1 cellular context compared by ENCODE assay signal in the genomic region with DNA sequence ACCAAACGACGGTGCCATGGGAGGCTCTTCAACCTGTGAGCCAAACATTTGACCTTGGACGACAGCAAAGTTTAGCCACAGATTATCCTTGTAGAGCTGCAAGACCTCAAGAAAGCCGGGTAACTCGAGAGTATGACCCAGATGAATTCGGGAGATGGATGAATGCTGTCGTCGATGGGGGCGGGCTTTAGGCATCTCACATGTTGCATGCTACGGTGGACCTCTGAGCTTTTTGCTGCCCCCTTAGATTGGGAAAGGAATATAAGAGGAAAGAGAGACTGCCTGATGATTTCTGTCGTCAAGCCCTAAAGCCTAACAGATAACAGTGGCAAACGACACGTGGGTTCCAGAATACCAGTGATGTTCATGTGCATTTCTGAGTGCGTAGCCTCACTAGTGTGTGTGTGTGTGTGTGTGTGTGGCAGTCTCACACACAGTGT.
TF ChIP-seq lines count a peak whose summit lies in the region.

No MANE protein-coding gene starts in this region.

TF ChIP-seq in K562, 482 proteins besides CTCF, POLR2A, EP300 and RAD21 (continued from another document):
- TF ChIP-seq SP1 (CRISPR knock-in tag; IDR thresholded peaks at IDR 0.05) (peak; percentile 58; the same call in 1 of the 2 replicates), PREB (CRISPR knock-in tag; IDR thresholded peaks at IDR 0.05) (0 out of 2 replicates have a peak, but pooled peaks have one; percentile 64), MBD1 (CRISPR knock-in tag; IDR thresholded peaks at IDR 0.05) (no peak), TRIM28 (IDR thresholded peaks at IDR 0.05) (0 out of 2 replicates have a peak, but pooled peaks have one; percentile 8), L3MBTL2 (IDR thresholded peaks at IDR 0.05) (peak; percentile 98; the same call in 1 of the 2 replicates), TSC22D4 (tag; IDR thresholded peaks at IDR 0.05) (no peak), NR4A1 (CRISPR knock-in tag; IDR thresholded peaks at IDR 0.05) (no peak), NR4A1 (tag; IDR thresholded peaks at IDR 0.05) (0 out of 2 replicates have a peak, but pooled peaks have one; percentile 17), CBX3 (IDR thresholded peaks at IDR 0.05; ENCODE audit: borderline replicate concordance in 1 of 2, low read length in 2 of 2) (peak in 1 of 2 experiments; percentile 6; a peak in 1 of 3 replicates), GATA2 (CRISPR knock-in tag; IDR thresholded peaks at IDR 0.05) (0 out of 2 replicates have a peak, but pooled peaks have one; percentile 2), MNT (conservative IDR thresholded peaks at IDR 0.05) (peak; percentile 43 to 44; a peak in 3 of 4 replicates)
- TF ChIP-seq, protein P1, sequence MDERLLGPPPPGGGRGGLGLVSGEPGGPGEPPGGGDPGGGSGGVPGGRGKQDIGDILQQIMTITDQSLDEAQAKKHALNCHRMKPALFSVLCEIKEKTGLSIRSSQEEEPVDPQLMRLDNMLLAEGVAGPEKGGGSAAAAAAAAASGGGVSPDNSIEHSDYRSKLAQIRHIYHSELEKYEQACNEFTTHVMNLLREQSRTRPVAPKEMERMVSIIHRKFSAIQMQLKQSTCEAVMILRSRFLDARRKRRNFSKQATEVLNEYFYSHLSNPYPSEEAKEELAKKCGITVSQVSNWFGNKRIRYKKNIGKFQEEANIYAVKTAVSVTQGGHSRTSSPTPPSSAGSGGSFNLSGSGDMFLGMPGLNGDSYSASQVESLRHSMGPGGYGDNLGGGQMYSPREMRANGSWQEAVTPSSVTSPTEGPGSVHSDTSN (CRISPR knock-in tag; IDR thresholded peaks at IDR 0.05; ENCODE audit: low read depth) = no peak
- TF ChIP-seq, protein P1 (tag; conservative IDR thresholded peaks at IDR 0.05; ENCODE audit: low read depth) = 0 out of 2 replicates have a peak, but pooled peaks have one; percentile 11
